In the genomic region with DNA sequence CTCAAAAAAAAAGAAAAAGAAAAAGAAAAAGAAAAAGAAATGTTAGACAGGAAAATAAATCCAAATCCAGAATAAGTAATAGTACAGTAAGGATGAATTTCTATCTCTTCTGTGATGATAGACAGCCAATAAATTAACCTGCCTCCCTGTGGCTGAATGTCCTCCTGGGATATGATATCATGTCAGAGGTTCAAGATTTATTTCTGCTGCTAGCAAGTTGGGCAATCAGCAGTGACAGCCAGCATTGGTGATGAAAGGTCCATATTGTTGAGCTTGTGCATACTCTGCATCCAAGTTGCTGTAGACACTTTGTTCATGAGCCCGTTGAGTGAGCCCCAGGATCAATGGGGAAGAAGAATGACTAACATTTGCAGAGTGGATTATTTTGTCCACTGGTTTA, we compare ENCODE assay signal across 20 cellular contexts.
"Had no signal": no experiment of that assay in that cellular context is flagged by ENCODE, and none has a peak within 500 bp of the region (broad histone marks: within the 10 kb centered on the region; RNA-seq: fewer than 3 reads in every experiment).

No MANE protein-coding gene starts in this region.

- H3K9me3 Mint-ChIP-seq: effector memory CD8-positive, alpha-beta T cell; neural crest cell had no signal

- H3K27me3 Mint-ChIP-seq: activated CD4-positive, alpha-beta T cell treated with anti-CD3 and anti-CD28 coated beads for 36 hours; activated naive CD8-positive, alpha-beta T cell treated with anti-CD3 and anti-CD28 coated beads, Interleukin-2, amount 10 ng/mL, durations not matched to agents 7 days and 5 days; effector memory CD8-positive, alpha-beta T cell; stimulated activated naive CD8-positive, alpha-beta T cell treated with anti-CD3 and anti-CD28 coated beads, Interleukin-15, Interleukin-2, amounts not matched to agents 100 ng/mL and 50 ng/mL, for 24 hours had no signal

- ATAC-seq: activated CD4-positive, alpha-beta T cell treated with anti-CD3 and anti-CD28 coated beads for 36 hours; effector memory CD8-positive, alpha-beta T cell; left cardiac atrium; left ventricle myocardium superior; right cardiac atrium had no signal

- H3K4me3 Mint-ChIP-seq: activated CD4-positive, alpha-beta T cell treated with anti-CD3 and anti-CD28 coated beads for 36 hours; activated naive CD8-positive, alpha-beta T cell treated with anti-CD3 and anti-CD28 coated beads, Interleukin-2, amount 10 ng/mL, durations not matched to agents 7 days and 5 days; effector memory CD8-positive, alpha-beta T cell; neural crest cell; stimulated activated naive CD8-positive, alpha-beta T cell treated with anti-CD3 and anti-CD28 coated beads, Interleukin-15, Interleukin-2, amounts not matched to agents 100 ng/mL and 50 ng/mL, for 24 hours had no signal

- DNase-seq: activated CD4-positive, alpha-beta T cell treated with anti-CD3 and anti-CD28 coated beads for 36 hours; activated CD4-positive, alpha-beta T cell treated with anti-CD3 and anti-CD28 coated beads, Interleukin-2, amount 50 U/mL, for 4 hours; activated CD4-positive, CD25-positive, alpha-beta regulatory T cell; activated gamma-delta T cell; activated naive CD8-positive, alpha-beta T cell treated with anti-CD3 and anti-CD28 coated beads, Interleukin-2, amount 10 ng/mL, durations not matched to agents 7 days and 5 days; activated T-cell treated with anti-CD3 and anti-CD28 coated beads for 4 hours; brain microvascular endothelial cell; cortex of kidney; effector memory CD8-positive, alpha-beta T cell; erythroblast; head of caudate nucleus; hippocampal formation; left cardiac atrium; left ventricle myocardium superior; occipital lobe; right cardiac atrium; stimulated activated CD4-positive, alpha-beta T cell treated with anti-CD3 and anti-CD28 coated beads, Interleukin-4, amount 100 ng/mL, for 1 hour; trophoblast cell had no signal

- H3K27ac Mint-ChIP-seq: activated CD4-positive, alpha-beta T cell treated with anti-CD3 and anti-CD28 coated beads for 36 hours; activated naive CD8-positive, alpha-beta T cell treated with anti-CD3 and anti-CD28 coated beads, Interleukin-2, amount 10 ng/mL, durations not matched to agents 7 days and 5 days; stimulated activated naive CD8-positive, alpha-beta T cell treated with anti-CD3 and anti-CD28 coated beads, Interleukin-15, Interleukin-2, amounts not matched to agents 100 ng/mL and 50 ng/mL, for 24 hours had no signal
